Comparison of ENCODE assay signal across 20 cellular contexts in genomic region chr10:42958142-42958868, GRCh38.
DNase-seq lines count a peak whose midpoint lies in the region; ATAC-seq and TF ChIP-seq lines count a peak whose summit lies in the region.
"Had no signal": no experiment of that assay in that cellular context is flagged by ENCODE, and none has a peak within 500 bp of the region (broad histone marks: within the 10 kb centered on the region; RNA-seq: fewer than 3 reads in every experiment).

No MANE protein-coding gene starts in this region.

- H3K4me3 ChIP-seq in choroid plexus epithelial cell (ENCODE audit: low read depth, low read length) (no peak overlapping the region), osteoblast (ENCODE audit: insufficient read depth, low read length) (no peak overlapping the region)
- H3K4me3 ChIP-seq: PC-9 had no signal

- no peaks in the 10 kb centered on the region for H3K27me3 Mint-ChIP-seq in activated naive CD4-positive, alpha-beta T cell treated with anti-CD3 and anti-CD28 coated beads for 36 hours (ENCODE audit: low read depth)
- H3K27me3 Mint-ChIP-seq: IgD-negative memory B cell had no signal

- TF ChIP-seq CTCF in GM10248 (IDR thresholded peaks at IDR 0.05; ENCODE audit: control extremely low read depth, extremely low read depth, low read depth, missing control alignments): no peak
- no peak for TF ChIP-seq CTCF in choroid plexus epithelial cell (conservative IDR thresholded peaks at IDR 0.05; ENCODE audit: low read depth, low read length)
- TF ChIP-seq CTCF in osteoblast (IDR thresholded peaks at IDR 0.05; ENCODE audit: extremely low read depth, low read depth, low read length): no peak

- H3K4me2 ChIP-seq in osteoblast (ENCODE audit: insufficient read depth, low read length): no peak overlapping the region
- H3K4me2 ChIP-seq: PC-9 had no signal

- H3K9me3 ChIP-seq in osteoblast (ENCODE audit: low read depth, low read length): no peaks in the 10 kb centered on the region

- H3K4me3 Mint-ChIP-seq in activated naive CD4-positive, alpha-beta T cell treated with anti-CD3 and anti-CD28 coated beads for 36 hours: no peak overlapping the region
- H3K4me3 Mint-ChIP-seq: H9, IgD-negative memory B cell had no signal

- H2AFZ ChIP-seq in osteoblast (ENCODE audit: low read length): no peak overlapping the region
- H2AFZ ChIP-seq: PC-9 had no signal

- ATAC-seq in HG03175 (IDR thresholded peaks at IDR 0.05; ENCODE audit: unreplicated experiment): no peak

- no peaks in the 10 kb centered on the region for H3K4me1 Mint-ChIP-seq in activated naive CD4-positive, alpha-beta T cell treated with anti-CD3 and anti-CD28 coated beads for 36 hours (ENCODE audit: low read depth)

- no peaks in the 10 kb centered on the region for H3K36me3 Mint-ChIP-seq in activated naive CD4-positive, alpha-beta T cell treated with anti-CD3 and anti-CD28 coated beads for 36 hours (ENCODE audit: low read depth)

- no peaks in the 10 kb centered on the region for H3K36me3 ChIP-seq in osteoblast (ENCODE audit: insufficient read depth, low read length)

- peaks cover 6% of the 10 kb centered on the region for H3K9me3 Mint-ChIP-seq in activated naive CD4-positive, alpha-beta T cell treated with anti-CD3 and anti-CD28 coated beads for 36 hours

- no peak overlapping the region for H3K27ac Mint-ChIP-seq in activated naive CD4-positive, alpha-beta T cell treated with anti-CD3 and anti-CD28 coated beads for 36 hours
- H3K27ac Mint-ChIP-seq: H9, IgD-negative memory B cell had no signal

- CTCF ChIA-PET in GM10248 (lab: Yijun Ruan, JAX): no interaction called here
- CTCF ChIA-PET in activated naive CD4-positive, alpha-beta T cell treated with anti-CD3 and anti-CD28 coated beads for 36 hours (lab: Charles Lee): no interaction called here

- H3K79me2 ChIP-seq in osteoblast (ENCODE audit: insufficient read depth, low read length): no peaks in the 10 kb centered on the region

- no peak overlapping the region for H3K27ac ChIP-seq in osteoblast (ENCODE audit: low read depth, low read length)
- H3K27ac ChIP-seq: 22Rv1, PC-9 had no signal

- no peaks in the 10 kb centered on the region for H4K20me1 ChIP-seq in osteoblast (ENCODE audit: insufficient read depth, low read length)

- intact Hi-C loops in activated naive CD4-positive, alpha-beta T cell treated with anti-CD3 and anti-CD28 coated beads for 36 hours (cut with micrococcal nuclease): no loop called here

- POLR2A ChIA-PET in GM10248 (lab: Yijun Ruan, JAX): no interaction called here

- H3K4me1 ChIP-seq in osteoblast (ENCODE audit: insufficient read depth, low read length): no peaks in the 10 kb centered on the region

- DNase-seq in NCI-H2196 (lab: John Stamatoyannopoulos, UW; ENCODE audit: unreplicated experiment): peak; percentile 8
- no peak for DNase-seq in NCI-H2196 treated with DMSO at 0.1 percent for 48 hours (lab: John Stamatoyannopoulos, UW; ENCODE audit: unreplicated experiment)
- peak; percentile 2 for DNase-seq in GM10248 (ENCODE audit: extremely low spot score)
- peak; percentile 9 for DNase-seq in choroid plexus epithelial cell (ENCODE audit: low read depth)
- peak; percentile 30 for DNase-seq in osteoblast (ENCODE audit: insufficient read length, low spot score, missing footprints)
- no peak for DNase-seq in medulla oblongata (ENCODE audit: extremely low spot score)
- DNase-seq in activated naive CD4-positive, alpha-beta T cell treated with anti-CD3 and anti-CD28 coated beads for 36 hours: no peak
- DNase-seq: C1 segment of cervical spinal cord, COR-L47, DMS153, EL, H9, NCI-H1436, NCI-H2081, NCI-H226, NCI-H69, PC-9 had no signal

- peaks cover 2% of the 10 kb centered on the region for H3K27me3 ChIP-seq in osteoblast (ENCODE audit: insufficient read depth, low read length)

Comparison
In these comparisons a context has a peak if more than half of its experiments do, and no peak if none do; other contexts are left out.
1. DNase-seq: peak in NCI-H2196 (single experiment), GM10248 (single experiment), choroid plexus epithelial cell (single experiment) and osteoblast (single experiment); none in NCI-H2196 treated with DMSO at 0.1 percent for 48 hours (single experiment), medulla oblongata (single experiment) and activated naive CD4-positive, alpha-beta T cell treated with anti-CD3 and anti-CD28 coated beads for 36 hours (single experiment).